In genomic region chr12:106974525-106974924, GRCh38 we compare ENCODE assay signal across 10 cellular contexts. TPM values are rescaled to one million over a fixed set of nuclear protein-coding genes. Genes with fewer than 3 reads are reported as not detected.
A peak's percentile ranks its signal among the peaks of the same experiment; 100 is the strongest.
DNase-seq lines count a peak whose midpoint lies in the region; ATAC-seq, FAIRE-seq and TF ChIP-seq lines count a peak whose summit lies in the region.
"Had no signal": no experiment of that assay in that cellular context is flagged by ENCODE, and none has a peak within 500 bp of the region (broad histone marks: within the 10 kb centered on the region; RNA-seq: fewer than 3 reads in every experiment).

No MANE protein-coding gene starts in this region.

- FAIRE-seq in GM12892 (lab: Jason Lieb, UNC): peak; percentile 21
- FAIRE-seq: small intestine had no signal

- ATAC-seq in HG03521 (IDR thresholded peaks at IDR 0.05; ENCODE audit: unreplicated experiment): peak; percentile 79
- peak; percentile 69 for ATAC-seq in left lobe of liver

- DNase-seq in GM12892 (ENCODE audit: insufficient read length) (peak; percentile 19), GM20000 (ENCODE audit: low spot score) (peak; percentile 35), left lobe of liver (ENCODE audit: low spot score) (no peak), COR-L47 (lab: John Stamatoyannopoulos, UW) (no peak), NCI-H1105 (lab: John Stamatoyannopoulos, UW) (no peak), KG1 (lab: John Stamatoyannopoulos, UW) (no peak)
- DNase-seq in activated T-cell treated with anti-CD3 and anti-CD28 coated beads, Interleukin-2, amount 50 U/mL, for 48 hours: no peak
- DNase-seq: activated CD4-positive, alpha-beta T cell treated with anti-CD3 and anti-CD28 coated beads, Interleukin-2, amount 10 ng/mL, durations not matched to agents 7 days and 5 days; small intestine had no signal

- TF ChIP-seq POLR2A in GM12892 (IDR thresholded peaks at IDR 0.05; ENCODE audit: low read depth, low read length): no peak

- no peak for TF ChIP-seq CTCF in GM20000 (IDR thresholded peaks at IDR 0.05; ENCODE audit: extremely low read depth, missing control alignments)

RNA-seq across cellular contexts. Expression of gene MTERF2, which starts 12.4 kb away (rescaled TPM):
- 10.0 TPM for polyA plus RNA-seq in GM12892 (2012; ENCODE audit: missing spikeins)
- total RNA-seq in left lobe of liver: 10.6 TPM

RNA-seq across cellular contexts. Expression of gene TMEM263, which starts 18.8 kb away (rescaled TPM):
- polyA plus RNA-seq in GM12892 (2012; ENCODE audit: missing spikeins): 44.7 TPM
- 23.2 TPM for total RNA-seq in left lobe of liver

Comparison
In these comparisons a context has a peak if more than half of its experiments do, and no peak if none do; other contexts are left out.
1. DNase-seq: peak in GM12892 (single experiment) and GM20000 (single experiment); none in left lobe of liver (single experiment), COR-L47 (single experiment), NCI-H1105 (single experiment), KG1 (single experiment) and activated T-cell treated with anti-CD3 and anti-CD28 coated beads, Interleukin-2, amount 50 U/mL, for 48 hours (0 of 2).